1 cellular context compared by ENCODE assay signal in the genomic region with DNA sequence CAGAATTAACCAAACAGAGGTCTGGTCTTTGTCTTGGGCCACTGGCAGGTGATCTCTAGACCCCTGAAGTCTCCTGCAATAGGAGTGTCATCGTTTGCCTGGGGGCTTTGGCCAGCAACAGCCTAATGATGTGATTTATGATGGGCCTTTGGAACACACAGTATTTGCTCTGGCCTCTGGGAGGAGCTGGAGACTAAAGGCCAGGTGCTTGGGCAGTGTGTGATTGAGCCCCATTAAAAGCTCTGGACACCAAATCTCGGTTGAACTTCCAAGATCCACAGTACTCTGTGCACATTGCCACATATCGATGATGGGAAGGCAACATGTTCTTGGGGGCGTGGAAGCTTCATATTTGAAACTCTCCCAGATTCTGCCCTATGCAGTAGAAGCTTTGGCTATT.
TF ChIP-seq lines count a peak whose summit lies in the region.

No MANE protein-coding gene starts in this region.

TF ChIP-seq in liver, 16 proteins besides CTCF, POLR2A, EP300 and RAD21 (continued from another document):
- TF ChIP-seq, protein P1, sequence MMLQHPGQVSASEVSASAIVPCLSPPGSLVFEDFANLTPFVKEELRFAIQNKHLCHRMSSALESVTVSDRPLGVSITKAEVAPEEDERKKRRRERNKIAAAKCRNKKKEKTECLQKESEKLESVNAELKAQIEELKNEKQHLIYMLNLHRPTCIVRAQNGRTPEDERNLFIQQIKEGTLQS (IDR thresholded peaks at IDR 0.05), result peak; percentile 26
- TF ChIP-seq GABPA (IDR thresholded peaks at IDR 0.05 in 1 of 2, conservative IDR thresholded peaks at IDR 0.05 in 1 of 2) (peak in 1 of 2 donors; percentile 2), HNF4A (conservative IDR thresholded peaks at IDR 0.05) (peak; percentile 68 to 72), FOXA2 (IDR thresholded peaks at IDR 0.05) (no peak), YY1 (IDR thresholded peaks at IDR 0.05) (peak; percentile 70), TAF1 (conservative IDR thresholded peaks at IDR 0.05) (no peak), FOXA1 (IDR thresholded peaks at IDR 0.05) (no peak), NR2F2 (IDR thresholded peaks at IDR 0.05) (no peak), SP1 (IDR thresholded peaks at IDR 0.05) (peak; percentile 61)
- TF ChIP-seq, protein P2, sequence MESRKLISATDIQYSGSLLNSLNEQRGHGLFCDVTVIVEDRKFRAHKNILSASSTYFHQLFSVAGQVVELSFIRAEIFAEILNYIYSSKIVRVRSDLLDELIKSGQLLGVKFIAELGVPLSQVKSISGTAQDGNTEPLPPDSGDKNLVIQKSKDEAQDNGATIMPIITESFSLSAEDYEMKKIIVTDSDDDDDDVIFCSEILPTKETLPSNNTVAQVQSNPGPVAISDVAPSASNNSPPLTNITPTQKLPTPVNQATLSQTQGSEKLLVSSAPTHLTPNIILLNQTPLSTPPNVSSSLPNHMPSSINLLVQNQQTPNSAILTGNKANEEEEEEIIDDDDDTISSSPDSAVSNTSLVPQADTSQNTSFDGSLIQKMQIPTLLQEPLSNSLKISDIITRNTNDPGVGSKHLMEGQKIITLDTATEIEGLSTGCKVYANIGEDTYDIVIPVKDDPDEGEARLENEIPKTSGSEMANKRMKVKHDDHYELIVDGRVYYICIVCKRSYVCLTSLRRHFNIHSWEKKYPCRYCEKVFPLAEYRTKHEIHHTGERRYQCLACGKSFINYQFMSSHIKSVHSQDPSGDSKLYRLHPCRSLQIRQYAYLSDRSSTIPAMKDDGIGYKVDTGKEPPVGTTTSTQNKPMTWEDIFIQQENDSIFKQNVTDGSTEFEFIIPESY (IDR thresholded peaks at IDR 0.05), result no peak
- TF ChIP-seq, protein P3, sequence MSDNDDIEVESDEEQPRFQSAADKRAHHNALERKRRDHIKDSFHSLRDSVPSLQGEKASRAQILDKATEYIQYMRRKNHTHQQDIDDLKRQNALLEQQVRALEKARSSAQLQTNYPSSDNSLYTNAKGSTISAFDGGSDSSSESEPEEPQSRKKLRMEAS (IDR thresholded peaks at IDR 0.05), result no peak
